Comparison of ENCODE assay signal across 8 cellular contexts in genomic region chr9:125748511-125749099, GRCh38. TPM values are rescaled to one million over a fixed set of nuclear protein-coding genes. Genes with fewer than 3 reads are reported as not detected.
DNase-seq lines count a peak whose midpoint lies in the region; ATAC-seq and TF ChIP-seq lines count a peak whose summit lies in the region.

No MANE protein-coding gene starts in this region.

- no peak for TF ChIP-seq POLR2A in prostate gland (IDR thresholded peaks at IDR 0.05)

- intact Hi-C loops in activated B cell treated with CpG ODN at 0.5 μM for 24 hours (cut with micrococcal nuclease): loop anchor here (1.0 to 5.0 kb wide), 5 partner anchors 11 to 886 kb away; partner anchors contain the start of genes ARPC5L, GAPVD1 and RPL35
- intact Hi-C loops in prostate gland (cut with DNase I): loop anchor here (5.0 to 10.0 kb wide), 4 partner anchors 74 to 344 kb away; no protein-coding TSS in a partner anchor

- H3K27ac ChIP-seq in prostate gland: peak overlapping the region; percentile 91 to 92

- no peaks in the 10 kb centered on the region for H3K4me1 ChIP-seq in prostate gland (replicated peaks)

- POLR2A ChIA-PET in activated B cell treated with CpG ODN at 0.5 μM for 24 hours (lab: Charles Lee): interaction anchor here (0.6 to 3.4 kb wide), 10 partner anchors 8 to 141 kb away, joined by 3 to 20 read pairs (median 6); partner anchors contain the start of gene MAPKAP1

- no peaks in the 10 kb centered on the region for H3K9me3 ChIP-seq in prostate gland

- peak overlapping the region; percentile 84 to 85 for H3K4me3 ChIP-seq in prostate gland

- 4% methylated on average over 29 of the region's 29 CpGs for WGBS in prostate gland

- CTCF ChIA-PET in activated B cell treated with CpG ODN at 0.5 μM for 24 hours (lab: Charles Lee): no interaction called here

- no peaks in the 10 kb centered on the region for H3K9me3 Mint-ChIP-seq in T-helper 1 cell treated with Interleukin-12 subunit alpha and Interleukin-12 subunit beta and Interleukin-4 antibody, amounts not matched to agents 30 μg/mL and 1 μg/mL, for 36 hours
- no peaks in the 10 kb centered on the region for H3K9me3 Mint-ChIP-seq in activated B cell treated with CpG ODN at 0.5 μM for 24 hours

- H3K27me3 ChIP-seq in prostate gland (replicated peaks; ENCODE audit: insufficient read depth): no peaks in the 10 kb centered on the region

- H3K27ac Mint-ChIP-seq in T-helper 1 cell treated with Interleukin-12 subunit alpha and Interleukin-12 subunit beta and Interleukin-4 antibody, amounts not matched to agents 30 μg/mL and 1 μg/mL, for 36 hours: peak overlapping the region; percentile 72
- H3K27ac Mint-ChIP-seq in activated B cell treated with CpG ODN at 0.5 μM for 24 hours: peak overlapping the region; percentile 82

- no peaks in the 10 kb centered on the region for H3K36me3 ChIP-seq in prostate gland

- no peak for DNase-seq in T-helper 1 cell
- DNase-seq in activated B cell treated with CpG ODN at 0.5 μM for 24 hours: no peak
- DNase-seq in glomerular visceral epithelial cell (ENCODE audit: extremely low spot score): peak; percentile 13
- DNase-seq in prostate gland (ENCODE audit: low spot score): peak; percentile 19
- DNase-seq in NK-92 treated with Interleukin-12 subunit alpha and Interleukin-12 subunit beta, amount 100 ng/mL, for 24 hours (lab: John Stamatoyannopoulos, UW): no peak

- peak overlapping the region; percentile 84 for H3K4me3 Mint-ChIP-seq in T-helper 1 cell treated with Interleukin-12 subunit alpha and Interleukin-12 subunit beta and Interleukin-4 antibody, amounts not matched to agents 30 μg/mL and 1 μg/mL, for 36 hours
- peak overlapping the region; percentile 90 for H3K4me3 Mint-ChIP-seq in activated B cell treated with CpG ODN at 0.5 μM for 24 hours

- peaks cover 16% of the 10 kb centered on the region for H3K4me1 Mint-ChIP-seq in T-helper 1 cell treated with Interleukin-12 subunit alpha and Interleukin-12 subunit beta and Interleukin-4 antibody, amounts not matched to agents 30 μg/mL and 1 μg/mL, for 36 hours (ENCODE audit: low read depth)
- H3K4me1 Mint-ChIP-seq in activated B cell treated with CpG ODN at 0.5 μM for 24 hours: peaks cover 37% of the 10 kb centered on the region

- peaks cover 12% of the 10 kb centered on the region for H3K36me3 Mint-ChIP-seq in T-helper 1 cell treated with Interleukin-12 subunit alpha and Interleukin-12 subunit beta and Interleukin-4 antibody, amounts not matched to agents 30 μg/mL and 1 μg/mL, for 36 hours (ENCODE audit: low read depth)
- H3K36me3 Mint-ChIP-seq in activated B cell treated with CpG ODN at 0.5 μM for 24 hours (ENCODE audit: low read depth): peaks cover 11% of the 10 kb centered on the region

- no peak for ATAC-seq in activated B cell treated with CpG ODN at 0.5 μM for 24 hours (ENCODE audit: low read depth)
- no peak for ATAC-seq in GM18517 (IDR thresholded peaks at IDR 0.05; ENCODE audit: unreplicated experiment)
- ATAC-seq in GM21723 (IDR thresholded peaks at IDR 0.05; ENCODE audit: unreplicated experiment): no peak

- peaks cover 21% of the 10 kb centered on the region for H3K27me3 Mint-ChIP-seq in T-helper 1 cell treated with Interleukin-12 subunit alpha and Interleukin-12 subunit beta and Interleukin-4 antibody, amounts not matched to agents 30 μg/mL and 1 μg/mL, for 36 hours (ENCODE audit: low read depth)
- H3K27me3 Mint-ChIP-seq in activated B cell treated with CpG ODN at 0.5 μM for 24 hours: no peaks in the 10 kb centered on the region

- TF ChIP-seq CTCF in activated B cell treated with CpG ODN at 0.5 μM for 24 hours (IDR thresholded peaks at IDR 0.05) (no peak), prostate gland (IDR thresholded peaks at IDR 0.05) (no peak)

RNA-seq across cellular contexts. Expression of gene PBX3, which starts 1.4 kb away (rescaled TPM):
- 23.8 and 37.2 TPM in 2 replicates for total RNA-seq in activated B cell treated with CpG ODN at 0.5 μM for 24 hours
- 10 to 100 TPM; 48.5 to 77.6 TPM for total RNA-seq in prostate gland

RNA-seq across cellular contexts. Expression of gene MAPKAP1, which starts 41.6 kb away (rescaled TPM):
- total RNA-seq in activated B cell treated with CpG ODN at 0.5 μM for 24 hours (80.2 and 84.9 TPM in 2 replicates), prostate gland (10 to 100 TPM; 62.4 to 91.2 TPM)

Comparison
In these comparisons a context has a peak if more than half of its experiments do, and no peak if none do; other contexts are left out.
1. DNase-seq: peak in glomerular visceral epithelial cell (single experiment) and prostate gland (single experiment); none in T-helper 1 cell (0 of 5), activated B cell treated with CpG ODN at 0.5 μM for 24 hours (single experiment) and NK-92 treated with Interleukin-12 subunit alpha and Interleukin-12 subunit beta, amount 100 ng/mL, for 24 hours (single experiment).